In the genomic region with DNA sequence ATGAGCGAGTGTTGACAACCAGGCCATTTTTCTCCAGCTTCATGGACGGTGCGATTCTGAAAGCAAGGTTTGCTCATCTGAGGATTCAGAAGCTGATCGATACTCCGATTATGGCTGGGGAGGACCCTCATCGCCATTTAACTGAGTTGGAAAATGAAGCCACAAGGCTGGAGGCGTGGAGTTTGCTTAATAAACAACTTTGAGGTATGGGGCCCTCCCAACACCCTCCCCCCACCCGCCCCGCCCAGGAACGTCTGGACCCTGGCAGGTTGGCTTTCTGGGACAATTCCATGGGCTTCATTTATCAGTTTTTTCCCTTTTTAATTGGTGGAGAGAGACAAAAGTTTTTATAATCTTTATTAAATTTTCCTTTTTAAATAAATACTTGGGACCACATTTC, we compare ENCODE assay signal across 8 cellular contexts. TPM values are rescaled to one million over a fixed set of nuclear protein-coding genes. Genes with fewer than 3 reads are reported as not detected.
A peak's percentile ranks its signal among the peaks of the same experiment; 100 is the strongest.
DNase-seq lines count a peak whose midpoint lies in the region; ATAC-seq, FAIRE-seq and TF ChIP-seq lines count a peak whose summit lies in the region.

No MANE protein-coding gene starts in this region.

- no peaks in the 10 kb centered on the region for H3K9me3 ChIP-seq in RWPE2 (ENCODE audit: severe bottlenecking)

- ATAC-seq in RWPE2 (ENCODE audit: low read depth) = no peak
- ATAC-seq in GM18870 (IDR thresholded peaks at IDR 0.05; ENCODE audit: unreplicated experiment) = no peak

- H3K27ac ChIP-seq in RWPE2 (ENCODE audit: poor library complexity, severe bottlenecking) = peak overlapping the region; percentile 99

- H3K4me1 ChIP-seq in RWPE2 (ENCODE audit: insufficient read depth, poor library complexity, severe bottlenecking) = peaks cover 38% of the 10 kb centered on the region

- no peak for TF ChIP-seq POLR2A in H54 (IDR thresholded peaks at IDR 0.05; ENCODE audit: low read depth, low read length)

- TF ChIP-seq CTCF in GM12864 (IDR thresholded peaks at IDR 0.05; ENCODE audit: low read depth, low read length, missing control alignments) = no peak
- no peak for TF ChIP-seq CTCF in RWPE2 (IDR thresholded peaks at IDR 0.05; ENCODE audit: poor library complexity, severe bottlenecking)
- TF ChIP-seq CTCF in fibroblast of villous mesenchyme (IDR thresholded peaks at IDR 0.05; ENCODE audit: insufficient read depth, low read depth, low read length) = no peak

- DNase-seq in GM12864 (ENCODE audit: low read depth) (no peak), RWPE2 (ENCODE audit: low spot score) (no peak), fibroblast of villous mesenchyme (ENCODE audit: low read depth) (no peak), retina (peak; percentile 29), H54 (ENCODE audit: insufficient read length, low spot score) (no peak), NCI-H774 (lab: John Stamatoyannopoulos, UW) (no peak), COR-L47 (lab: John Stamatoyannopoulos, UW) (no peak)

- H3K4me3 ChIP-seq in GM12864 (ENCODE audit: low read depth, low read length) (peak overlapping the region; percentile 48), RWPE2 (ENCODE audit: severe bottlenecking) (peak overlapping the region; percentile 47), fibroblast of villous mesenchyme (ENCODE audit: low read depth, low read length) (peak overlapping the region; percentile 60)

- no peaks in the 10 kb centered on the region for H3K27me3 ChIP-seq in RWPE2 (ENCODE audit: insufficient read depth, poor library complexity, severe bottlenecking)

- no peak for FAIRE-seq in H54 (lab: Jason Lieb, UNC)

- H3K36me3 ChIP-seq in RWPE2 (ENCODE audit: low read depth) = no peaks in the 10 kb centered on the region

RNA-seq across cellular contexts. Expression of gene C4orf51, which starts 52.5 kb away (rescaled TPM):
- total RNA-seq in fibroblast of villous mesenchyme = not detected in 2 replicates
